Comparison of ENCODE assay signal across 9 cellular contexts in genomic region chr2:170177950-170178781, GRCh38. TPM values are rescaled to one million over a fixed set of nuclear protein-coding genes. Genes with fewer than 3 reads are reported as not detected.
DNase-seq lines count a peak whose midpoint lies in the region; ATAC-seq lines count a peak whose summit lies in the region.
"Had no signal": no experiment of that assay in that cellular context is flagged by ENCODE, and none has a peak within 500 bp of the region (broad histone marks: within the 10 kb centered on the region; RNA-seq: fewer than 3 reads in every experiment).

TSS of gene MYO3B (plus strand) at chr2:170178147. CDS start at chr2:170178288, 141 bp downstream.

- H3K36me3 Mint-ChIP-seq in activated T-helper 2 cell treated with anti-CD3 and anti-CD28 coated beads, Interferon-gamma antibody, Interleukin-2, Interleukin-4, amounts not matched to agents 10 μg/mL and 5 μg/mL and 100 μg/mL, durations not matched to agents 14 hours and 24 hours and 36 hours (ENCODE audit: low read depth) = no peaks in the 10 kb centered on the region

- H3K27me3 ChIP-seq in layer of hippocampus (ENCODE audit: control insufficient read depth, insufficient read depth, low read length) = no peaks in the 10 kb centered on the region

- intact Hi-C loops in activated T-helper 2 cell treated with anti-CD3 and anti-CD28 coated beads, Interferon-gamma antibody, Interleukin-2, Interleukin-4, amounts not matched to agents 10 μg/mL and 5 μg/mL and 100 μg/mL, durations not matched to agents 14 hours and 24 hours and 36 hours (cut with micrococcal nuclease) = no loop called here

- ATAC-seq in HG02610 (IDR thresholded peaks at IDR 0.05; ENCODE audit: unreplicated experiment) = peak; percentile 58
- ATAC-seq in HG03039 (IDR thresholded peaks at IDR 0.05; ENCODE audit: unreplicated experiment) = no peak

- H3K4me3 Mint-ChIP-seq in activated T-helper 2 cell treated with anti-CD3 and anti-CD28 coated beads, Interferon-gamma antibody, Interleukin-2, Interleukin-4, amounts not matched to agents 10 μg/mL and 5 μg/mL and 100 μg/mL, durations not matched to agents 14 hours and 24 hours and 36 hours (ENCODE audit: low read depth) = no peak within 1 kb of the TSS

- peak; percentile 56 for DNase-seq in ELR (ENCODE audit: low read depth)
- DNase-seq in activated T-helper 2 cell treated with anti-CD3 and anti-CD28 coated beads, Interferon-gamma antibody, Interleukin-2, Interleukin-4, amounts not matched to agents 10 μg/mL and 5 μg/mL and 100 μg/mL, durations not matched to agents 14 hours and 24 hours and 36 hours (ENCODE audit: low spot score) = no peak
- no peak for DNase-seq in GOT3 (lab: John Stamatoyannopoulos, UW)
- DNase-seq in NCI-H524 treated with DMSO at 0.1 percent for 48 hours (lab: John Stamatoyannopoulos, UW) = no peak
- no peak for DNase-seq in foreskin melanocyte
- DNase-seq: NCI-H446 had no signal

- no peaks in the 10 kb centered on the region for H3K27me3 Mint-ChIP-seq in activated T-helper 2 cell treated with anti-CD3 and anti-CD28 coated beads, Interferon-gamma antibody, Interleukin-2, Interleukin-4, amounts not matched to agents 10 μg/mL and 5 μg/mL and 100 μg/mL, durations not matched to agents 14 hours and 24 hours and 36 hours (ENCODE audit: low read depth)

- peaks cover 1% of the 10 kb centered on the region for H3K4me1 Mint-ChIP-seq in activated T-helper 2 cell treated with anti-CD3 and anti-CD28 coated beads, Interferon-gamma antibody, Interleukin-2, Interleukin-4, amounts not matched to agents 10 μg/mL and 5 μg/mL and 100 μg/mL, durations not matched to agents 14 hours and 24 hours and 36 hours (ENCODE audit: low read depth)

- peak within 1 kb of the TSS; percentile 47 for H3K27ac ChIP-seq in layer of hippocampus (ENCODE audit: low read depth, low read length)

- no peak within 1 kb of the TSS for H3K27ac Mint-ChIP-seq in activated T-helper 2 cell treated with anti-CD3 and anti-CD28 coated beads, Interferon-gamma antibody, Interleukin-2, Interleukin-4, amounts not matched to agents 10 μg/mL and 5 μg/mL and 100 μg/mL, durations not matched to agents 14 hours and 24 hours and 36 hours

- H3K9me3 Mint-ChIP-seq in activated T-helper 2 cell treated with anti-CD3 and anti-CD28 coated beads, Interferon-gamma antibody, Interleukin-2, Interleukin-4, amounts not matched to agents 10 μg/mL and 5 μg/mL and 100 μg/mL, durations not matched to agents 14 hours and 24 hours and 36 hours = no peaks in the 10 kb centered on the region

RNA-seq across cellular contexts. Expression of gene MYO3B, which starts in this region (rescaled TPM):
- 13.7 and 14.4 TPM in 2 replicates for total RNA-seq in activated T-helper 2 cell treated with anti-CD3 and anti-CD28 coated beads, Interferon-gamma antibody, Interleukin-2, Interleukin-4, amounts not matched to agents 10 μg/mL and 5 μg/mL and 100 μg/mL, durations not matched to agents 14 hours and 24 hours and 36 hours
